In genomic region chr15:73991726-73992593, GRCh38 we compare ENCODE assay signal across 1 cellular context.
TF ChIP-seq lines count a peak whose summit lies in the region.

A gene with protein sequence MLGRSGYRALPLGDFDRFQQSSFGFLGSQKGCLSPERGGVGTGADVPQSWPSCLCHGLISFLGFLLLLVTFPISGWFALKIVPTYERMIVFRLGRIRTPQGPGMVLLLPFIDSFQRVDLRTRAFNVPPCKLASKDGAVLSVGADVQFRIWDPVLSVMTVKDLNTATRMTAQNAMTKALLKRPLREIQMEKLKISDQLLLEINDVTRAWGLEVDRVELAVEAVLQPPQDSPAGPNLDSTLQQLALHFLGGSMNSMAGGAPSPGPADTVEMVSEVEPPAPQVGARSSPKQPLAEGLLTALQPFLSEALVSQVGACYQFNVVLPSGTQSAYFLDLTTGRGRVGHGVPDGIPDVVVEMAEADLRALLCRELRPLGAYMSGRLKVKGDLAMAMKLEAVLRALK (minus strand): TSS chr15:73992295. CDS start chr15:73992223, 72 bp downstream.

TF ChIP-seq in K562, 482 proteins besides CTCF, POLR2A, EP300 and RAD21 (continued from another document and continues in another):
- TF ChIP-seq, protein P1, sequence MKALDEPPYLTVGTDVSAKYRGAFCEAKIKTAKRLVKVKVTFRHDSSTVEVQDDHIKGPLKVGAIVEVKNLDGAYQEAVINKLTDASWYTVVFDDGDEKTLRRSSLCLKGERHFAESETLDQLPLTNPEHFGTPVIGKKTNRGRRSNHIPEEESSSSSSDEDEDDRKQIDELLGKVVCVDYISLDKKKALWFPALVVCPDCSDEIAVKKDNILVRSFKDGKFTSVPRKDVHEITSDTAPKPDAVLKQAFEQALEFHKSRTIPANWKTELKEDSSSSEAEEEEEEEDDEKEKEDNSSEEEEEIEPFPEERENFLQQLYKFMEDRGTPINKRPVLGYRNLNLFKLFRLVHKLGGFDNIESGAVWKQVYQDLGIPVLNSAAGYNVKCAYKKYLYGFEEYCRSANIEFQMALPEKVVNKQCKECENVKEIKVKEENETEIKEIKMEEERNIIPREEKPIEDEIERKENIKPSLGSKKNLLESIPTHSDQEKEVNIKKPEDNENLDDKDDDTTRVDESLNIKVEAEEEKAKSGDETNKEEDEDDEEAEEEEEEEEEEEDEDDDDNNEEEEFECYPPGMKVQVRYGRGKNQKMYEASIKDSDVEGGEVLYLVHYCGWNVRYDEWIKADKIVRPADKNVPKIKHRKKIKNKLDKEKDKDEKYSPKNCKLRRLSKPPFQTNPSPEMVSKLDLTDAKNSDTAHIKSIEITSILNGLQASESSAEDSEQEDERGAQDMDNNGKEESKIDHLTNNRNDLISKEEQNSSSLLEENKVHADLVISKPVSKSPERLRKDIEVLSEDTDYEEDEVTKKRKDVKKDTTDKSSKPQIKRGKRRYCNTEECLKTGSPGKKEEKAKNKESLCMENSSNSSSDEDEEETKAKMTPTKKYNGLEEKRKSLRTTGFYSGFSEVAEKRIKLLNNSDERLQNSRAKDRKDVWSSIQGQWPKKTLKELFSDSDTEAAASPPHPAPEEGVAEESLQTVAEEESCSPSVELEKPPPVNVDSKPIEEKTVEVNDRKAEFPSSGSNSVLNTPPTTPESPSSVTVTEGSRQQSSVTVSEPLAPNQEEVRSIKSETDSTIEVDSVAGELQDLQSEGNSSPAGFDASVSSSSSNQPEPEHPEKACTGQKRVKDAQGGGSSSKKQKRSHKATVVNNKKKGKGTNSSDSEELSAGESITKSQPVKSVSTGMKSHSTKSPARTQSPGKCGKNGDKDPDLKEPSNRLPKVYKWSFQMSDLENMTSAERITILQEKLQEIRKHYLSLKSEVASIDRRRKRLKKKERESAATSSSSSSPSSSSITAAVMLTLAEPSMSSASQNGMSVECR (CRISPR knock-in tag; IDR thresholded peaks at IDR 0.05) = peak; percentile 83
- TF ChIP-seq PBX2 (CRISPR knock-in tag; IDR thresholded peaks at IDR 0.05; ENCODE audit: low read depth) (no peak), PBX2 (tag; conservative IDR thresholded peaks at IDR 0.05; ENCODE audit: low read depth) (no peak), LEF1 (IDR thresholded peaks at IDR 0.05) (peak; percentile 46; the same call in 1 of the 2 replicates), ELK1 (CRISPR knock-in tag; IDR thresholded peaks at IDR 0.05) (no peak), POLR2G (IDR thresholded peaks at IDR 0.05; ENCODE audit: low read depth, low read length) (peak; percentile 87), TSC22D4 (tag; IDR thresholded peaks at IDR 0.05) (no peak), HNRNPLL (IDR thresholded peaks at IDR 0.05; ENCODE audit: low read depth, low read length, poor library complexity, severe bottlenecking) (peak; percentile 62), ARHGAP35 (IDR thresholded peaks at IDR 0.05; ENCODE audit: partially characterized antibody) (no peak), CREB1 (IDR thresholded peaks at IDR 0.05) (peak; percentile 35; the same call in 1 of the 2 replicates), CREB1 (CRISPR knock-in tag; IDR thresholded peaks at IDR 0.05) (peak; percentile 32; the same call in 1 of the 2 replicates), ELF4 (CRISPR knock-in tag; IDR thresholded peaks at IDR 0.05) (no peak), NBN (IDR thresholded peaks at IDR 0.05; ENCODE audit: low read depth) (no peak), TBL1XR1 (IDR thresholded peaks at IDR 0.05; ENCODE audit: low read length in 2 of 2) (peak in 1 of 2 experiments; percentile 31; a peak in 2 of 4 replicates), ZBTB40 (IDR thresholded peaks at IDR 0.05) (peak; percentile 81), ZBTB40 (CRISPR knock-in tag; IDR thresholded peaks at IDR 0.05) (no peak), ZNF217 (CRISPR knock-in tag; IDR thresholded peaks at IDR 0.05) (no peak), ZNF280A (IDR thresholded peaks at IDR 0.05; ENCODE audit: low read depth, partially characterized antibody) (no peak), XRCC5 (IDR thresholded peaks at IDR 0.05; ENCODE audit: low read depth, low read length) (peak; percentile 31; the same call in 1 of the 2 replicates), E2F6 (IDR thresholded peaks at IDR 0.05; ENCODE audit: borderline replicate concordance in 1 of 2, extremely low read depth in 1 of 2, insufficient read depth in 1 of 2, insufficient read length in 1 of 2, low read depth in 1 of 2, low read length in 1 of 2, poor library complexity in 1 of 2, severe bottlenecking in 1 of 2) (peak in 1 of 2 experiments; percentile 51), ZBTB26 (CRISPR knock-in tag; IDR thresholded peaks at IDR 0.05) (0 out of 2 replicates have a peak, but pooled peaks have one; percentile 34), MYNN (IDR thresholded peaks at IDR 0.05) (peak; percentile 40; the same call in 1 of the 2 replicates), MYNN (CRISPR knock-in tag; IDR thresholded peaks at IDR 0.05) (no peak), NFIC (IDR thresholded peaks at IDR 0.05) (peak; percentile 38), EP400 (IDR thresholded peaks at IDR 0.05) (peak; percentile 42; the same call in 1 of the 2 replicates), SIN3A (IDR thresholded peaks at IDR 0.05; ENCODE audit: borderline replicate concordance in 2 of 2, control insufficient read depth in 1 of 2, low read depth in 2 of 2, low read length in 2 of 2) (peak; percentile 96 to 99), MBD2 (IDR thresholded peaks at IDR 0.05; ENCODE audit: borderline replicate concordance, low read depth) (0 out of 2 replicates have a peak, but pooled peaks have one; percentile 19)
- TF ChIP-seq, protein P2, sequence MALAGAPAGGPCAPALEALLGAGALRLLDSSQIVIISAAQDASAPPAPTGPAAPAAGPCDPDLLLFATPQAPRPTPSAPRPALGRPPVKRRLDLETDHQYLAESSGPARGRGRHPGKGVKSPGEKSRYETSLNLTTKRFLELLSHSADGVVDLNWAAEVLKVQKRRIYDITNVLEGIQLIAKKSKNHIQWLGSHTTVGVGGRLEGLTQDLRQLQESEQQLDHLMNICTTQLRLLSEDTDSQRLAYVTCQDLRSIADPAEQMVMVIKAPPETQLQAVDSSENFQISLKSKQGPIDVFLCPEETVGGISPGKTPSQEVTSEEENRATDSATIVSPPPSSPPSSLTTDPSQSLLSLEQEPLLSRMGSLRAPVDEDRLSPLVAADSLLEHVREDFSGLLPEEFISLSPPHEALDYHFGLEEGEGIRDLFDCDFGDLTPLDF (CRISPR knock-in tag; IDR thresholded peaks at IDR 0.05) = peak; percentile 40
